13 cellular contexts compared by ENCODE assay signal in the genomic region with DNA sequence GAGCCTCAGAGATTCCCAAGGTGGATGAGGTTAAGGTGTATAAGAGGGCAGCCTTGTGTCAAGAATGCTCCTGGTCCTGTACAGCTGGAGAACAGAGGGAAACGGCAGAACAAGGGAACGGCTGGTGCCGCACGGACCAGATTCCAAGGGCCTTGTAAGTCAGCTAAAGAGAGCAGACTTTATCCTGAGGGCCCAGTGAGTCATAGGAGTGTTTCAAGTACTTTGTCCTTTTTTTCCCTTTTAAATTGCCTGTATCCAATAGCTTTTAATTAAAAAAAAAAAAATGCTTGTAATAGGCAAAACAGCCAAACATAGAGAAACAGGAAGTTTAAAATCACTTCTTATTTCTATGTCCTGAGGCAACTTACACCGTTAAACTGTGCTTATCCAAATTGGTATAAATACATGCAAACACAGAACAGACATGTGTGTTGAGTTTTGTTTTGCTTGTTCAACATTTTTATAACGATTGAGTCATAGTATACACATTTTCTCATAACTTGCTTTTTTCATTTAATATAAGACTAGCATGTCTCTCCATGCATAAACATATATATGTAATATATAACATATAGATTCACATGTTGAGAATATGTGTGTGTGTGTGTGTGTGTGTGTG. TPM values are rescaled to one million over a fixed set of nuclear protein-coding genes. Genes with fewer than 3 reads are reported as not detected.
DNase-seq lines count a peak whose midpoint lies in the region; ATAC-seq and TF ChIP-seq lines count a peak whose summit lies in the region.
"Had no signal": no experiment of that assay in that cellular context is flagged by ENCODE, and none has a peak within 500 bp of the region (broad histone marks: within the 10 kb centered on the region; RNA-seq: fewer than 3 reads in every experiment).

No MANE protein-coding gene starts in this region.

- no peaks in the 10 kb centered on the region for H3K27me3 ChIP-seq in SK-N-SH (ENCODE audit: insufficient read depth)
- peaks cover 0 to 26% of the 10 kb centered on the region in 2 donors for H3K27me3 ChIP-seq in tibial artery

- H3K4me1 Mint-ChIP-seq in activated T-helper 17 cell treated with anti-CD3 and anti-CD28 coated beads, Interleukin-2, amount 50 U/mL, for 72 hours = no peaks in the 10 kb centered on the region
- H3K4me1 Mint-ChIP-seq: memory B cell had no signal

- H3K4me1 ChIP-seq in SK-N-SH (ENCODE audit: control insufficient read depth in 1 of 2, insufficient read depth in 2 of 2, low read depth in 1 of 2, low read length in 1 of 2) (peaks cover 7 to 54% of the 10 kb centered on the region in 2 experiments), tibial artery (no peaks in the 10 kb centered on the region)
- H3K4me1 ChIP-seq: ascending aorta, sigmoid colon had no signal

- H3F3A ChIP-seq in SK-N-SH (replicated peaks; ENCODE audit: insufficient read depth) = peaks cover 45% of the 10 kb centered on the region

- intact Hi-C loops in tibial artery (cut with DNase I; ENCODE audit: low total_unique reads) = no loop called here

- H3K27ac ChIP-seq in SK-N-SH (ENCODE audit: low read depth in 2 of 2, low read length in 1 of 2) (peak overlapping the region; percentile 58 to 92; a peak in 3 of 4 replicates), tibial artery (no peak overlapping the region)
- H3K27ac ChIP-seq: ascending aorta, sigmoid colon had no signal

- H3K4me3 ChIP-seq in SK-N-SH (ENCODE audit: low read depth in 2 of 2, low read length in 1 of 2) (peak overlapping the region in 1 of 2 experiments; percentile 25; a peak in 1 of 4 replicates), fibroblast of pulmonary artery (replicated peaks; ENCODE audit: low read depth, low read length) (no peak overlapping the region), skeletal muscle cell (ENCODE audit: low read depth, low read length) (no peak overlapping the region), tibial artery (no peak overlapping the region)
- H3K4me3 ChIP-seq: ascending aorta, GM23338, sigmoid colon had no signal

- peak overlapping the region; percentile 64 for H3K4me2 ChIP-seq in SK-N-SH
- H3K4me2 ChIP-seq: GM23338 had no signal

- H3K79me2 ChIP-seq in SK-N-SH (ENCODE audit: insufficient read depth) = peaks cover 4% of the 10 kb centered on the region; the same call in 1 of the 2 replicates

- H3K36me3 ChIP-seq in SK-N-SH (replicated peaks in 1 of 2; ENCODE audit: control insufficient read depth in 1 of 2, insufficient read depth in 2 of 2, low read length in 1 of 2) (no peaks in the 10 kb centered on the region), tibial artery (no peaks in the 10 kb centered on the region)
- H3K36me3 ChIP-seq: ascending aorta, sigmoid colon had no signal

- no peak for ATAC-seq in activated T-helper 17 cell treated with anti-CD3 and anti-CD28 coated beads, Interleukin-2, amount 50 U/mL, for 72 hours (replicated peaks)
- ATAC-seq: GM23338 had no signal

- peaks cover 47% of the 10 kb centered on the region for H3K27me3 Mint-ChIP-seq in activated T-helper 17 cell treated with anti-CD3 and anti-CD28 coated beads, Interleukin-2, amount 50 U/mL, for 72 hours

- H3K4me3 Mint-ChIP-seq in activated T-helper 17 cell treated with anti-CD3 and anti-CD28 coated beads, Interleukin-2, amount 50 U/mL, for 72 hours = no peak overlapping the region
- H3K4me3 Mint-ChIP-seq: GM23338, memory B cell had no signal

- whole genome bisulfite sequencing in SK-N-SH (ENCODE audit: low lambda C conversion rate) = 19% methylated on average over 6 of the region's 6 CpGs

- DNase-seq in ELR (ENCODE audit: low read depth) (peak; percentile 96), SK-N-SH (no peak), fibroblast of pulmonary artery (ENCODE audit: low read depth) (peak; percentile 45), skeletal muscle cell (ENCODE audit: low read depth) (peak; percentile 71), tibial artery (no peak), anterior cingulate cortex (lab: John Stamatoyannopoulos, UW) (no peak)
- DNase-seq in stimulated activated CD4-positive, alpha-beta T cell treated with anti-CD3 and anti-CD28 coated beads, Interleukin-2, amount 100 ng/mL, for 24 hours = no peak
- DNase-seq: GF-D8, sigmoid colon had no signal

- no peaks in the 10 kb centered on the region for H4K20me1 ChIP-seq in SK-N-SH (ENCODE audit: insufficient read depth)

- no peak for TF ChIP-seq RAD21 in SK-N-SH (IDR thresholded peaks at IDR 0.05; ENCODE audit: low read length)

- CTCF ChIA-PET in SK-N-SH (lab: Yijun Ruan, JAX) = interaction anchor here (6.3 to 6.7 kb wide), 2 partner anchors 26 to 136 kb away, joined by 28 to 81 read pairs; no protein-coding TSS in a partner anchor

- TF ChIP-seq CTCF in SK-N-SH (IDR thresholded peaks at IDR 0.05) (no peak), fibroblast of pulmonary artery (IDR thresholded peaks at IDR 0.05; ENCODE audit: low read length, missing control alignments) (no peak), tibial artery (IDR thresholded peaks at IDR 0.05) (no peak)

- H3K9me3 ChIP-seq in SK-N-SH = no peaks in the 10 kb centered on the region
- no peaks in the 10 kb centered on the region for H3K9me3 ChIP-seq in tibial artery
- H3K9me3 ChIP-seq: ascending aorta, sigmoid colon had no signal

- peak overlapping the region; percentile 64; the same call in 1 of the 2 replicates for H2AFZ ChIP-seq in SK-N-SH (ENCODE audit: low read depth)
- H2AFZ ChIP-seq: GM23338 had no signal

- H3K36me3 Mint-ChIP-seq in activated T-helper 17 cell treated with anti-CD3 and anti-CD28 coated beads, Interleukin-2, amount 50 U/mL, for 72 hours (ENCODE audit: low read depth) = no peaks in the 10 kb centered on the region
- H3K36me3 Mint-ChIP-seq: memory B cell had no signal

- no peaks in the 10 kb centered on the region for H3K9me3 Mint-ChIP-seq in activated T-helper 17 cell treated with anti-CD3 and anti-CD28 coated beads, Interleukin-2, amount 50 U/mL, for 72 hours
- H3K9me3 Mint-ChIP-seq: GM23338, memory B cell had no signal

- TF ChIP-seq EP300 in SK-N-SH (IDR thresholded peaks at IDR 0.05; ENCODE audit: borderline replicate concordance in 1 of 2, low read depth in 1 of 2, low read length in 1 of 2) = no peak

- H3K9me2 ChIP-seq in SK-N-SH = no peaks in the 10 kb centered on the region

- H3K27ac Mint-ChIP-seq in activated T-helper 17 cell treated with anti-CD3 and anti-CD28 coated beads, Interleukin-2, amount 50 U/mL, for 72 hours = no peak overlapping the region
- H3K27ac Mint-ChIP-seq: GM23338, memory B cell had no signal

- POLR2A ChIA-PET in SK-N-SH (lab: Yijun Ruan, JAX) = no interaction called here

- peak overlapping the region; percentile 46; the same call in 1 of the 2 replicates for H3K9ac ChIP-seq in SK-N-SH

TF ChIP-seq in SK-N-SH, 30 proteins besides CTCF, POLR2A, EP300 and RAD21:
- TF ChIP-seq NRF1 (IDR thresholded peaks at IDR 0.05; ENCODE audit: low read depth, low read length) (no peak), IRF3 (IDR thresholded peaks at IDR 0.05; ENCODE audit: low read depth, low read length) (no peak), FOXM1 (IDR thresholded peaks at IDR 0.05; ENCODE audit: low read depth) (0 out of 2 replicates have a peak, but pooled peaks have one; percentile 19), RXRA (IDR thresholded peaks at IDR 0.05; ENCODE audit: borderline replicate concordance, low read depth) (no peak), ELF1 (IDR thresholded peaks at IDR 0.05) (no peak), TCF12 (IDR thresholded peaks at IDR 0.05) (peak; percentile 26; the same call in 1 of the 2 replicates), FOSL2 (IDR thresholded peaks at IDR 0.05; ENCODE audit: borderline replicate concordance, low read depth) (peak; percentile 50; the same call in 1 of the 2 replicates)

RNA-seq across cellular contexts. Expression of gene EVA1A, which starts 42.1 kb away (rescaled TPM):
- 79.0 and 93.0 TPM in 2 replicates for polyA plus RNA-seq in SK-N-SH (2012; rRNA removed)
- 54.3 and 67.8 TPM in 2 replicates for polyA plus RNA-seq in SK-N-SH (2012; cell fraction: cytosol; rRNA removed)
- polyA plus RNA-seq in SK-N-SH (2012; cell fraction: nucleus; rRNA removed) = 76.0 and 133 TPM in 2 replicates
- not detected for total RNA-seq in activated T-helper 17 cell treated with anti-CD3 and anti-CD28 coated beads, Interleukin-2, amount 50 U/mL, for 72 hours
- total RNA-seq: ascending aorta had no signal

RNA-seq across cellular contexts. Expression of gene MRPL19, which starts 43.8 kb away (rescaled TPM):
- polyA plus RNA-seq in SK-N-SH (2012; rRNA removed) = 15.4 and 18.5 TPM in 2 replicates
- polyA plus RNA-seq in SK-N-SH (2012; cell fraction: cytosol; rRNA removed) = 24.7 and 39.6 TPM in 2 replicates
- polyA plus RNA-seq in SK-N-SH (2012; cell fraction: nucleus; rRNA removed) = 8.2 and 8.3 TPM in 2 replicates
- 10 to 100 TPM; 37.0 to 69.2 TPM for total RNA-seq in activated T-helper 17 cell treated with anti-CD3 and anti-CD28 coated beads, Interleukin-2, amount 50 U/mL, for 72 hours

Comparison
In these comparisons a context has a peak if more than half of its experiments do, and no peak if none do; other contexts are left out.
1. DNase-seq: peak in ELR (single experiment), fibroblast of pulmonary artery (single experiment) and skeletal muscle cell (single experiment); none in SK-N-SH (single experiment), tibial artery (0 of 2), anterior cingulate cortex (0 of 58) and stimulated activated CD4-positive, alpha-beta T cell treated with anti-CD3 and anti-CD28 coated beads, Interleukin-2, amount 100 ng/mL, for 24 hours (0 of 2).
2. H3K27ac ChIP-seq: peak in SK-N-SH (2 of 2); none in tibial artery (0 of 2).